Comparison of ENCODE assay signal across 9 cellular contexts in genomic region chr11:124108158-124108557, GRCh38. TPM values are rescaled to one million over a fixed set of nuclear protein-coding genes. Genes with fewer than 3 reads are reported as not detected.
DNase-seq lines count a peak whose midpoint lies in the region; TF ChIP-seq lines count a peak whose summit lies in the region.
"Had no signal": no experiment of that assay in that cellular context is flagged by ENCODE, and none has a peak within 500 bp of the region (broad histone marks: within the 10 kb centered on the region; RNA-seq: fewer than 3 reads in every experiment).

No MANE protein-coding gene starts in this region.

- H3K36me3 Mint-ChIP-seq in H9 (ENCODE audit: insufficient read depth in 1 of 3, low read depth in 3 of 3): no peaks in the 10 kb centered on the region

- H3K18ac ChIP-seq in H9 (ENCODE audit: insufficient read length, low read depth, low read length): no peak overlapping the region

- H3K36me3 ChIP-seq in GM06990 (ENCODE audit: control insufficient read depth, insufficient read depth, low read length): no peaks in the 10 kb centered on the region
- H3K36me3 ChIP-seq: Peyer's patch had no signal

- no peak overlapping the region for H2BK15ac ChIP-seq in H9 (ENCODE audit: low read depth, low read length)

- H3K27me3 Mint-ChIP-seq in H9 (ENCODE audit: low read depth): peaks cover 4% of the 10 kb centered on the region

- no peak overlapping the region for H3T11ph ChIP-seq in H9 (ENCODE audit: low read length)

- no peak overlapping the region for H3K9ac ChIP-seq in H9 (ENCODE audit: extremely low read depth, insufficient read length, low read length)

- DNase-seq in GM06990 (ENCODE audit: extremely low read depth, insufficient read length) (no peak), H9 (peak; percentile 38), NCI-H748 (lab: John Stamatoyannopoulos, UW; ENCODE audit: unreplicated experiment) (peak; percentile 49), glomerular endothelial cell (ENCODE audit: extremely low read depth, low read depth, low spot score) (peak; percentile 41), SKM-1 (lab: John Stamatoyannopoulos, UW; ENCODE audit: unreplicated experiment) (no peak), caudate nucleus (lab: John Stamatoyannopoulos, UW) (no peak), cerebellar nuclear complex (lab: John Stamatoyannopoulos, UW) (no peak)
- no peak for DNase-seq in NK-92 treated with Interleukin-12 subunit alpha and Interleukin-12 subunit beta, amount 100 ng/mL, for 24 hours (lab: John Stamatoyannopoulos, UW)

- no peak overlapping the region for H2BK20ac ChIP-seq in H9 (ENCODE audit: low read depth, low read length, poor library complexity, severe bottlenecking)

- H3K23me2 ChIP-seq in H9 (ENCODE audit: insufficient read length, low read depth, low read length, poor library complexity, severe bottlenecking): no peaks in the 10 kb centered on the region

- no peak overlapping the region for H3K14ac ChIP-seq in H9 (ENCODE audit: insufficient read depth, low read length)

- no peak overlapping the region for H4K5ac ChIP-seq in H9 (ENCODE audit: insufficient read length, low read depth, low read length)

- H4K91ac ChIP-seq in H9 (ENCODE audit: insufficient read length, low read depth, low read length): no peak overlapping the region

- no peak overlapping the region for H3K23ac ChIP-seq in H9 (ENCODE audit: insufficient read length, low read depth, low read length)

- H2BK5ac ChIP-seq in H9 (ENCODE audit: insufficient read length, low read length): no peak overlapping the region

- H3K4me2 ChIP-seq in H9 (ENCODE audit: insufficient read depth, insufficient read length, low read length): no peak overlapping the region

- peaks cover 0 to 2% of the 10 kb centered on the region in 2 experiments; a peak in 1 of 4 replicates for H3K4me1 Mint-ChIP-seq in H9

- H2AFZ ChIP-seq in H9 (ENCODE audit: low read length): no peak overlapping the region

- no peaks in the 10 kb centered on the region for H3K79me1 ChIP-seq in H9 (ENCODE audit: insufficient read depth, low read depth, low read length, poor library complexity, severe bottlenecking)

- no peak overlapping the region for H4K8ac ChIP-seq in H9 (replicated peaks; ENCODE audit: insufficient read length, low read depth, low read length)

- H2BK120ac ChIP-seq in H9 (ENCODE audit: low read depth, low read length, poor library complexity, severe bottlenecking): no peak overlapping the region

- no peak overlapping the region for H3K27ac Mint-ChIP-seq in H9

- peak; percentile 31 for TF ChIP-seq CTCF in GM06990 (IDR thresholded peaks at IDR 0.05; ENCODE audit: insufficient read depth, low read length, poor library complexity, severe bottlenecking)
- peak; percentile 61; the same call in 2 of the 3 replicates for TF ChIP-seq CTCF in H9 (conservative IDR thresholded peaks at IDR 0.05)

- no peak overlapping the region for H2BK12ac ChIP-seq in H9 (ENCODE audit: insufficient read length, low read depth, low read length)

- no peaks in the 10 kb centered on the region for H3K27me3 ChIP-seq in GM06990 (replicated peaks; ENCODE audit: control insufficient read depth, insufficient read depth, low read length)
- H3K27me3 ChIP-seq in H9 (ENCODE audit: insufficient read depth, low read length): no peaks in the 10 kb centered on the region
- H3K27me3 ChIP-seq: Peyer's patch had no signal

- H3K4ac ChIP-seq in H9 (ENCODE audit: low read depth, low read length): no peak overlapping the region

- no peaks in the 10 kb centered on the region for H3K9me3 Mint-ChIP-seq in H9

- H3K4me1 ChIP-seq in H9 (ENCODE audit: insufficient read depth, low read length): no peaks in the 10 kb centered on the region
- H3K4me1 ChIP-seq: Peyer's patch had no signal

- H3K4me3 Mint-ChIP-seq in H9: no peak overlapping the region

- H3K4me3 ChIP-seq in GM06990 (replicated peaks; ENCODE audit: low read depth, low read length): no peak overlapping the region
- H3K4me3 ChIP-seq: Peyer's patch had no signal

- no peaks in the 10 kb centered on the region for H4K20me1 ChIP-seq in H9 (ENCODE audit: control insufficient read depth, insufficient read depth, insufficient read length)

- H3K9me3 ChIP-seq in H9 (ENCODE audit: control insufficient read depth, low read depth, low read length): no peaks in the 10 kb centered on the region
- H3K9me3 ChIP-seq: Peyer's patch had no signal

- no peak overlapping the region for H3K27ac ChIP-seq in H9 (ENCODE audit: insufficient read length, low read depth, low read length)
- no peak overlapping the region for H3K27ac ChIP-seq in caudate nucleus (ENCODE audit: low read depth, low read length)
- H3K27ac ChIP-seq: Peyer's patch had no signal

- no peaks in the 10 kb centered on the region for H3K79me2 ChIP-seq in H9 (ENCODE audit: insufficient read depth, low read length)

- no CpG with 5 or more reads among the region's 1 CpG for WGBS in H9 (ENCODE audit: extremely low coverage, insufficient read length, low lambda C conversion rate)

- no peak overlapping the region for H2AK5ac ChIP-seq in H9 (ENCODE audit: insufficient read length, low read length)

- no peak overlapping the region for H3K56ac ChIP-seq in H9 (ENCODE audit: insufficient read length, low read depth, low read length)

RNA-seq across cellular contexts. Expression of gene VWA5A, which starts 7.1 kb away (rescaled TPM):
- 15.6 and 16.5 TPM in 2 replicates for total RNA-seq in H9 (2021)
- total RNA-seq in glomerular endothelial cell: 9.1 and 12.9 TPM in 2 replicates

Comparison
In these comparisons a context has a peak if more than half of its experiments do, and no peak if none do; other contexts are left out.
1. DNase-seq: peak in H9 (single experiment), NCI-H748 (single experiment) and glomerular endothelial cell (single experiment); none in GM06990 (single experiment), SKM-1 (single experiment), caudate nucleus (0 of 61), cerebellar nuclear complex (0 of 2) and NK-92 treated with Interleukin-12 subunit alpha and Interleukin-12 subunit beta, amount 100 ng/mL, for 24 hours (single experiment).